13 cellular contexts compared by ENCODE assay signal in genomic region chr7:35241884-35242283, GRCh38.
DNase-seq lines count a peak whose midpoint lies in the region; TF ChIP-seq lines count a peak whose summit lies in the region.
"Had no signal": no experiment of that assay in that cellular context is flagged by ENCODE, and none has a peak within 500 bp of the region (broad histone marks: within the 10 kb centered on the region; RNA-seq: fewer than 3 reads in every experiment).

No MANE protein-coding gene starts in this region.

- no peak overlapping the region for H3K4me3 ChIP-seq in LNCaP clone FGC (ENCODE audit: low read depth, low read length)
- H3K4me3 ChIP-seq: GM23248, tibial artery had no signal

- DNase-seq in COR-L47 (lab: John Stamatoyannopoulos, UW) = peak; percentile 22
- peak; percentile 3 for DNase-seq in LNCaP clone FGC (ENCODE audit: low read depth)
- peak; percentile 13 for DNase-seq in cerebellar cortex (ENCODE audit: low spot score)
- DNase-seq in kidney tubule cell (ENCODE audit: low spot score) = peak; percentile 50
- DNase-seq in NCI-H146 (lab: John Stamatoyannopoulos, UW) = no peak
- DNase-seq in ecto neural progenitor cell (ENCODE audit: low spot score) = no peak
- no peak for DNase-seq in NCI-H1092 (lab: John Stamatoyannopoulos, UW)
- no peak for DNase-seq in GM10248 (ENCODE audit: extremely low spot score)
- DNase-seq: effector memory CD4-positive, alpha-beta T cell; GM23248; MV-4-11; stimulated activated CD4-positive, alpha-beta T cell treated with anti-CD3 and anti-CD28 coated beads, Interleukin-4, amount 100 ng/mL, for 4 hours; tibial artery had no signal

- POLR2A ChIA-PET in GM10248 (lab: Yijun Ruan, JAX) = no interaction called here

- TF ChIP-seq CTCF in LNCaP clone FGC (IDR thresholded peaks at IDR 0.05; ENCODE audit: control insufficient read depth, extremely low read depth, insufficient read depth) (peak; percentile 64), GM10248 (IDR thresholded peaks at IDR 0.05; ENCODE audit: control extremely low read depth, extremely low read depth, low read depth, missing control alignments) (no peak)

- CTCF ChIA-PET in GM10248 (lab: Yijun Ruan, JAX) = no interaction called here

Comparison
In these comparisons a context has a peak if more than half of its experiments do, and no peak if none do; other contexts are left out.
1. DNase-seq: peak in COR-L47 (single experiment), LNCaP clone FGC (single experiment), cerebellar cortex (single experiment) and kidney tubule cell (single experiment); none in NCI-H146 (single experiment), ecto neural progenitor cell (single experiment), NCI-H1092 (single experiment) and GM10248 (single experiment).